17 cellular contexts compared by ENCODE assay signal in genomic region chr7:36787933-36788378, GRCh38.
DNase-seq lines count a peak whose midpoint lies in the region; ATAC-seq and TF ChIP-seq lines count a peak whose summit lies in the region.
"Had no signal": no experiment of that assay in that cellular context is flagged by ENCODE, and none has a peak within 500 bp of the region (broad histone marks: within the 10 kb centered on the region; RNA-seq: fewer than 3 reads in every experiment).

No MANE protein-coding gene starts in this region.

- no peaks in the 10 kb centered on the region for H3K9me3 ChIP-seq in mesenchymal stem cell (ENCODE audit: control insufficient read depth, low read length)
- H3K9me3 ChIP-seq: uterus had no signal

- no peaks in the 10 kb centered on the region for H3K27me3 Mint-ChIP-seq in activated CD8-positive, alpha-beta memory T cell treated with anti-CD3 and anti-CD28 coated beads, Interleukin-2, amount 10 ng/mL, durations not matched to agents 7 days and 5 days
- H3K27me3 Mint-ChIP-seq in T-helper 2 cell treated with Interferon-gamma antibody and Interleukin-4, amounts not matched to agents 5 μg/mL and 100 μg/mL, for 36 hours (ENCODE audit: low read depth) = no peaks in the 10 kb centered on the region
- H3K27me3 Mint-ChIP-seq in HFFc6 (ENCODE audit: insufficient read depth) = peaks cover 2% of the 10 kb centered on the region; the same call in 1 of the 2 replicates

- no peak overlapping the region for H2BK5ac ChIP-seq in mesenchymal stem cell (ENCODE audit: low read depth, low read length, poor library complexity, severe bottlenecking)

- H3K18ac ChIP-seq in mesenchymal stem cell (ENCODE audit: low read depth in 1 of 2, low read length in 2 of 2) = no peak overlapping the region

- no peak overlapping the region for H2BK120ac ChIP-seq in mesenchymal stem cell (ENCODE audit: low read depth, low read length)

- no peak overlapping the region for H3K4me3 ChIP-seq in mesenchymal stem cell (ENCODE audit: insufficient read depth in 1 of 2, low read depth in 1 of 2, low read length in 2 of 2)
- H3K4me3 ChIP-seq: GM23338, smooth muscle cell, uterus had no signal

- no peak overlapping the region for H4K91ac ChIP-seq in mesenchymal stem cell (ENCODE audit: low read length)

- H3K4me1 Mint-ChIP-seq in activated CD8-positive, alpha-beta memory T cell treated with anti-CD3 and anti-CD28 coated beads, Interleukin-2, amount 10 ng/mL, durations not matched to agents 7 days and 5 days = peaks cover 89% of the 10 kb centered on the region
- H3K4me1 Mint-ChIP-seq in T-helper 2 cell treated with Interferon-gamma antibody and Interleukin-4, amounts not matched to agents 5 μg/mL and 100 μg/mL, for 36 hours (ENCODE audit: low read depth) = peaks cover 66% of the 10 kb centered on the region
- no peaks in the 10 kb centered on the region for H3K4me1 Mint-ChIP-seq in HFFc6 (ENCODE audit: low read depth)

- no peak overlapping the region for H2BK15ac ChIP-seq in mesenchymal stem cell (ENCODE audit: low read depth, poor library complexity, severe bottlenecking)

- DNase-seq in activated CD8-positive, alpha-beta memory T cell treated with anti-CD3 and anti-CD28 coated beads, Interleukin-2, amount 10 ng/mL, durations not matched to agents 7 days and 5 days = peak; percentile 51
- DNase-seq in activated CD8-positive, alpha-beta memory T cell treated with anti-CD3 and anti-CD28 coated beads, Interleukin-2, amount 50 U/mL, for 4 hours = no peak
- DNase-seq in T-helper 2 cell treated with Interferon-gamma antibody and Interleukin-4, amounts not matched to agents 5 μg/mL and 100 μg/mL, for 36 hours (ENCODE audit: low spot score) = no peak
- no peak for DNase-seq in stimulated activated naive CD8-positive, alpha-beta T cell treated with anti-CD3 and anti-CD28 coated beads, Interleukin-15, Interleukin-2, amounts not matched to agents 100 U/mL and 50 U/mL, for 24 hours
- no peak for DNase-seq in HFFc6
- no peak for DNase-seq in mesenchymal stem cell
- DNase-seq: activated CD8-positive, alpha-beta memory T cell treated with anti-CD3 and anti-CD28 coated beads, Interleukin-2, amount 50 U/mL, for 48 hours; EL; NCI-H1436; uterus had no signal

- no peak overlapping the region for H3K14ac ChIP-seq in mesenchymal stem cell (ENCODE audit: low read length in 2 of 2)

- no peaks in the 10 kb centered on the region for H3K36me3 ChIP-seq in mesenchymal stem cell (ENCODE audit: control insufficient read depth in 1 of 2, insufficient read depth in 2 of 2, low read depth in 1 of 2, low read length in 2 of 2)
- H3K36me3 ChIP-seq: uterus had no signal

- 27% methylated on average over 1 of the region's 1 CpG for WGBS in mesenchymal stem cell

- CTCF ChIA-PET in activated CD8-positive, alpha-beta memory T cell treated with anti-CD3 and anti-CD28 coated beads, Interleukin-2, amount 10 ng/mL, durations not matched to agents 7 days and 5 days (lab: Charles Lee) = interaction anchor here (0.8 to 5.5 kb wide), 11 partner anchors 10 to 394 kb away, joined by 3 to 38 read pairs (median 5); partner anchors contain the start of gene AOAH

- TF ChIP-seq CTCF in HFFc6 (IDR thresholded peaks at IDR 0.05) = no peak

- H3K9ac ChIP-seq in mesenchymal stem cell (ENCODE audit: low read length) = no peak overlapping the region

- H3K27me3 ChIP-seq in mesenchymal stem cell (ENCODE audit: control insufficient read depth in 1 of 2, insufficient read depth in 1 of 2, low read length in 2 of 2) = no peaks in the 10 kb centered on the region
- H3K27me3 ChIP-seq: uterus had no signal

- H3K4ac ChIP-seq in mesenchymal stem cell (ENCODE audit: low read depth in 1 of 2, low read length in 2 of 2) = no peak overlapping the region

- H3K27ac Mint-ChIP-seq in activated CD8-positive, alpha-beta memory T cell treated with anti-CD3 and anti-CD28 coated beads, Interleukin-2, amount 10 ng/mL, durations not matched to agents 7 days and 5 days = peak overlapping the region; percentile 93
- H3K27ac Mint-ChIP-seq in T-helper 2 cell treated with Interferon-gamma antibody and Interleukin-4, amounts not matched to agents 5 μg/mL and 100 μg/mL, for 36 hours = peak overlapping the region; percentile 87
- no peak overlapping the region for H3K27ac Mint-ChIP-seq in HFFc6
- H3K27ac Mint-ChIP-seq: brain, GM23338 had no signal

- H3K36me3 Mint-ChIP-seq in activated CD8-positive, alpha-beta memory T cell treated with anti-CD3 and anti-CD28 coated beads, Interleukin-2, amount 10 ng/mL, durations not matched to agents 7 days and 5 days = peaks cover 16% of the 10 kb centered on the region
- H3K36me3 Mint-ChIP-seq in T-helper 2 cell treated with Interferon-gamma antibody and Interleukin-4, amounts not matched to agents 5 μg/mL and 100 μg/mL, for 36 hours (ENCODE audit: low read depth) = peaks cover 3% of the 10 kb centered on the region
- H3K36me3 Mint-ChIP-seq in HFFc6 (ENCODE audit: low read depth) = no peaks in the 10 kb centered on the region
- H3K36me3 Mint-ChIP-seq: brain had no signal

- H2AFZ ChIP-seq in mesenchymal stem cell (ENCODE audit: low read depth, low read length) = no peak overlapping the region

- H3K23ac ChIP-seq in mesenchymal stem cell (ENCODE audit: low read length in 2 of 2) = no peak overlapping the region

- H4K8ac ChIP-seq in mesenchymal stem cell (ENCODE audit: low read length) = no peak overlapping the region

- H3K4me1 ChIP-seq in mesenchymal stem cell (ENCODE audit: control insufficient read depth, insufficient read depth, low read depth, low read length) = no peaks in the 10 kb centered on the region
- H3K4me1 ChIP-seq: uterus had no signal

- peak overlapping the region; percentile 31 for H3K4me3 Mint-ChIP-seq in activated CD8-positive, alpha-beta memory T cell treated with anti-CD3 and anti-CD28 coated beads, Interleukin-2, amount 10 ng/mL, durations not matched to agents 7 days and 5 days
- H3K4me3 Mint-ChIP-seq in T-helper 2 cell treated with Interferon-gamma antibody and Interleukin-4, amounts not matched to agents 5 μg/mL and 100 μg/mL, for 36 hours = peak overlapping the region; percentile 55
- no peak overlapping the region for H3K4me3 Mint-ChIP-seq in HFFc6
- H3K4me3 Mint-ChIP-seq: brain, GM23338, neural crest cell had no signal

- ATAC-seq in activated CD8-positive, alpha-beta memory T cell treated with anti-CD3 and anti-CD28 coated beads, Interleukin-2, amount 10 ng/mL, durations not matched to agents 7 days and 5 days = peak; percentile 71
- ATAC-seq in GM21390 (IDR thresholded peaks at IDR 0.05; ENCODE audit: unreplicated experiment) (peak; percentile 53), HG02623 (IDR thresholded peaks at IDR 0.05; ENCODE audit: unreplicated experiment) (no peak)
- ATAC-seq in stimulated activated naive CD8-positive, alpha-beta T cell treated with anti-CD3 and anti-CD28 coated beads, Interleukin-15, Interleukin-2, amounts not matched to agents 100 U/mL and 50 U/mL, for 24 hours = peak; percentile 46
- ATAC-seq: GM23338, left lobe of liver had no signal

- H3K9me3 Mint-ChIP-seq in activated CD8-positive, alpha-beta memory T cell treated with anti-CD3 and anti-CD28 coated beads, Interleukin-2, amount 10 ng/mL, durations not matched to agents 7 days and 5 days (ENCODE audit: low read depth) = peaks cover 4% of the 10 kb centered on the region
- no peaks in the 10 kb centered on the region for H3K9me3 Mint-ChIP-seq in T-helper 2 cell treated with Interferon-gamma antibody and Interleukin-4, amounts not matched to agents 5 μg/mL and 100 μg/mL, for 36 hours
- peaks cover 46% of the 10 kb centered on the region for H3K9me3 Mint-ChIP-seq in HFFc6
- H3K9me3 Mint-ChIP-seq: brain, GM23338, neural crest cell had no signal

- H3K4me2 ChIP-seq in mesenchymal stem cell (ENCODE audit: low read length, poor library complexity, severe bottlenecking) = no peak overlapping the region
- H3K4me2 ChIP-seq: GM23338, smooth muscle cell had no signal

- no peak overlapping the region for H3K27ac ChIP-seq in mesenchymal stem cell (ENCODE audit: low read length, poor library complexity, severe bottlenecking)
- H3K27ac ChIP-seq: uterus had no signal

- H3K79me1 ChIP-seq in mesenchymal stem cell (replicated peaks; ENCODE audit: low read length, poor library complexity, severe bottlenecking) = no peaks in the 10 kb centered on the region

- no peak overlapping the region for H2BK12ac ChIP-seq in mesenchymal stem cell (ENCODE audit: low read length in 2 of 2)

- H2AK5ac ChIP-seq in mesenchymal stem cell (ENCODE audit: low read length, severe bottlenecking) = no peak overlapping the region
